Comparison of ENCODE assay signal across 1 cellular context in genomic region chr2:28392297-28393114, GRCh38.
TF ChIP-seq lines count a peak whose summit lies in the region.

TSS of gene FOSL2 (plus strand) at chr2:28392858. CDS start at chr2:28393721, 863 bp downstream.

TF ChIP-seq in HepG2, 621 proteins besides CTCF, POLR2A, EP300 and RAD21 (continued from another document and continues in another):
- TF ChIP-seq ZBTB33 (CRISPR knock-in tag; IDR thresholded peaks at IDR 0.05): peak; percentile 28; the same call in 1 of the 2 replicates
- peak; percentile 90 for TF ChIP-seq CSRNP1 (CRISPR knock-in tag; IDR thresholded peaks at IDR 0.05)
- TF ChIP-seq ONECUT2 (CRISPR knock-in tag; IDR thresholded peaks at IDR 0.05): peak; percentile 15; the same call in 1 of the 2 replicates
- TF ChIP-seq ZNF382 (CRISPR knock-in tag; IDR thresholded peaks at IDR 0.05; ENCODE audit: borderline replicate concordance): no peak
- peak; percentile 87 for TF ChIP-seq SKIL (CRISPR knock-in tag; IDR thresholded peaks at IDR 0.05; ENCODE audit: borderline replicate concordance)
- TF ChIP-seq HBP1 (CRISPR knock-in tag; IDR thresholded peaks at IDR 0.05; ENCODE audit: low read depth): peak; percentile 98
- peak; percentile 37; the same call in 1 of the 2 replicates for TF ChIP-seq RFX3 (CRISPR knock-in tag; IDR thresholded peaks at IDR 0.05)
- TF ChIP-seq PPARG (CRISPR knock-in tag; conservative IDR thresholded peaks at IDR 0.05): peak; percentile 77
- peak; percentile 89 for TF ChIP-seq ZNF335 (CRISPR knock-in tag; IDR thresholded peaks at IDR 0.05)
- TF ChIP-seq THYN1 (CRISPR knock-in tag; IDR thresholded peaks at IDR 0.05; ENCODE audit: borderline replicate concordance, low read depth): no peak
- no peak for TF ChIP-seq NFYB (CRISPR knock-in tag; IDR thresholded peaks at IDR 0.05)
- TF ChIP-seq ZNF180 (CRISPR knock-in tag; IDR thresholded peaks at IDR 0.05; ENCODE audit: borderline replicate concordance, low read depth): no peak
- TF ChIP-seq GPN1 (CRISPR knock-in tag; IDR thresholded peaks at IDR 0.05; ENCODE audit: borderline replicate concordance): no peak
- peak; percentile 87 for TF ChIP-seq TOPORS (CRISPR knock-in tag; IDR thresholded peaks at IDR 0.05)
- no peak; the same call in 1 of the 2 replicates for TF ChIP-seq ZNF33B (CRISPR knock-in tag; IDR thresholded peaks at IDR 0.05)
- TF ChIP-seq ZZZ3 (CRISPR knock-in tag; IDR thresholded peaks at IDR 0.05; ENCODE audit: borderline replicate concordance): no peak; the same call in 1 of the 2 replicates
- no peak for TF ChIP-seq ZNF839 (CRISPR knock-in tag; IDR thresholded peaks at IDR 0.05; ENCODE audit: borderline replicate concordance)
- peak; percentile 75 for TF ChIP-seq ZNF350 (CRISPR knock-in tag; IDR thresholded peaks at IDR 0.05; ENCODE audit: borderline replicate concordance, low read depth)
- TF ChIP-seq ZNF83 (CRISPR knock-in tag; IDR thresholded peaks at IDR 0.05; ENCODE audit: borderline replicate concordance): no peak
- TF ChIP-seq IRF1 (CRISPR knock-in tag; IDR thresholded peaks at IDR 0.05; ENCODE audit: low read depth): no peak; the same call in 1 of the 2 replicates
- TF ChIP-seq ZHX1 (CRISPR knock-in tag; IDR thresholded peaks at IDR 0.05; ENCODE audit: low read depth): 0 out of 2 replicates have a peak, but pooled peaks have one; percentile 11
- peak; percentile 87; the same call in 1 of the 2 replicates for TF ChIP-seq ZNF790 (CRISPR knock-in tag; IDR thresholded peaks at IDR 0.05; ENCODE audit: borderline replicate concordance)
- no peak for TF ChIP-seq TBP (CRISPR knock-in tag; IDR thresholded peaks at IDR 0.05)
- 0 out of 2 replicates have a peak, but pooled peaks have one; percentile 64 for TF ChIP-seq ZFP1 (CRISPR knock-in tag; IDR thresholded peaks at IDR 0.05)
- no peak for TF ChIP-seq ZNF780A (CRISPR knock-in tag; IDR thresholded peaks at IDR 0.05)
- peak; percentile 85 for TF ChIP-seq NR0B2 (CRISPR knock-in tag; IDR thresholded peaks at IDR 0.05)
- peak; percentile 85 for TF ChIP-seq NFKBIZ (CRISPR knock-in tag; IDR thresholded peaks at IDR 0.05)
- TF ChIP-seq ZNF451 (CRISPR knock-in tag; IDR thresholded peaks at IDR 0.05): peak; percentile 69
- TF ChIP-seq KLF13 (CRISPR knock-in tag; IDR thresholded peaks at IDR 0.05): no peak
- no peak for TF ChIP-seq RNF219 (CRISPR knock-in tag; IDR thresholded peaks at IDR 0.05)
- no peak for TF ChIP-seq BCLAF1 (IDR thresholded peaks at IDR 0.05)
- no peak for TF ChIP-seq CERS6 (CRISPR knock-in tag; IDR thresholded peaks at IDR 0.05)
- TF ChIP-seq IRX3 (CRISPR knock-in tag; IDR thresholded peaks at IDR 0.05; ENCODE audit: borderline replicate concordance, low read depth): 0 out of 2 replicates have a peak, but pooled peaks have one; percentile 73
- TF ChIP-seq HES4 (CRISPR knock-in tag; IDR thresholded peaks at IDR 0.05; ENCODE audit: borderline replicate concordance): peak; percentile 84; the same call in 1 of the 2 replicates
- no peak for TF ChIP-seq FOXJ3 (CRISPR knock-in tag; IDR thresholded peaks at IDR 0.05; ENCODE audit: borderline replicate concordance)
- TF ChIP-seq FOXM1 (CRISPR knock-in tag; IDR thresholded peaks at IDR 0.05): no peak
- 0 out of 2 replicates have a peak, but pooled peaks have one; percentile 15 for TF ChIP-seq ZNF234 (CRISPR knock-in tag; conservative IDR thresholded peaks at IDR 0.05)
- peak; percentile 92; the same call in 1 of the 2 replicates for TF ChIP-seq ZKSCAN8 (CRISPR knock-in tag; IDR thresholded peaks at IDR 0.05; ENCODE audit: borderline replicate concordance)
- peak; percentile 46; the same call in 1 of the 2 replicates for TF ChIP-seq ETV5 (CRISPR knock-in tag; IDR thresholded peaks at IDR 0.05; ENCODE audit: borderline replicate concordance)
- TF ChIP-seq ZNF558 (CRISPR knock-in tag; IDR thresholded peaks at IDR 0.05; ENCODE audit: borderline replicate concordance): peak; percentile 92; the same call in 1 of the 2 replicates
- no peak; the same call in 1 of the 2 replicates for TF ChIP-seq ZNF160 (CRISPR knock-in tag; IDR thresholded peaks at IDR 0.05)
- no peak for TF ChIP-seq MAFG (CRISPR knock-in tag; IDR thresholded peaks at IDR 0.05)
- TF ChIP-seq MIER2 (CRISPR knock-in tag; IDR thresholded peaks at IDR 0.05): peak; percentile 71
- no peak for TF ChIP-seq ZNF44 (CRISPR knock-in tag; IDR thresholded peaks at IDR 0.05)
- no peak; the same call in 1 of the 2 replicates for TF ChIP-seq CREBL2 (CRISPR knock-in tag; IDR thresholded peaks at IDR 0.05; ENCODE audit: borderline replicate concordance)
- TF ChIP-seq ZNF251 (CRISPR knock-in tag; IDR thresholded peaks at IDR 0.05): 0 out of 2 replicates have a peak, but pooled peaks have one; percentile 31
